Comparison of ENCODE assay signal across 1 cellular context in the genomic region with DNA sequence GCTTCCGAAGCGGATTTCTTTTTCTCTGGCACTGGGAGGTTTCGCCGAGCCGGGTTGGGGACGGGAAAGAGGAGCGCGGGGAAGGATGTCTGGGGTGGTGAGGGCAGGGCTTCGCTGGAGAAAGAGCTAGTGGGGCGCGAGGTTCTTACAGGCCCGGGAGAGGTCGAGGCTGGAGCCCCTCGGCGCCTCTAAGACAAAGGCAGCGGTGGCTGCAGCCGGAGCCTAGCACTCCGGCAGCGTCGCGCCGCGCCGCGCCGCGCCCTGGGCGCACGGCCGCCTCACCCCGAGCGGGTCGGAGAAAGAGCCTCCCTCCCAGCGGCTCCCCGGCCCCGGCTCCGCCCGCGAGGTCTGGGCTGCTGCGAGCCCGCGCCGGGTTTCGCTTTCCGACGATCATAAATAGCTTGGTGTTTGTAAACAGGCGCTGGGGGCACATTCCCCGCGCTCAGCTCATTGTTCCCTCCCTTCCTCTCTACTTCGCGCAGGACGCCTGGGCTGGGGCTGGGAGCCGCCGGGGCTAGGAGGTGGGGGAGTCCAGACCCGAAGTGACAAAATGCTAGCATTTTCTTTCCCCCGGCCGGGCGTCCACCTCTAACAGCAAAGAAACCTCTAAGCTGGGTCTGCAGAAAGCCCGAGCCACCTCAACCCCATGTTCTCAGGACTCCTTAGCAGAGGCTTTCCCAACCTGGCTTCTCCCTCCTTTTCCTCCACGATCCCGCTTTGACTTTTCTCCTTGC.
TF ChIP-seq lines count a peak whose summit lies in the region.

No MANE protein-coding gene starts in this region.

TF ChIP-seq in WTC11, 78 proteins besides CTCF, POLR2A, EP300 and RAD21 (continued from another document):
- TF ChIP-seq, protein P1, sequence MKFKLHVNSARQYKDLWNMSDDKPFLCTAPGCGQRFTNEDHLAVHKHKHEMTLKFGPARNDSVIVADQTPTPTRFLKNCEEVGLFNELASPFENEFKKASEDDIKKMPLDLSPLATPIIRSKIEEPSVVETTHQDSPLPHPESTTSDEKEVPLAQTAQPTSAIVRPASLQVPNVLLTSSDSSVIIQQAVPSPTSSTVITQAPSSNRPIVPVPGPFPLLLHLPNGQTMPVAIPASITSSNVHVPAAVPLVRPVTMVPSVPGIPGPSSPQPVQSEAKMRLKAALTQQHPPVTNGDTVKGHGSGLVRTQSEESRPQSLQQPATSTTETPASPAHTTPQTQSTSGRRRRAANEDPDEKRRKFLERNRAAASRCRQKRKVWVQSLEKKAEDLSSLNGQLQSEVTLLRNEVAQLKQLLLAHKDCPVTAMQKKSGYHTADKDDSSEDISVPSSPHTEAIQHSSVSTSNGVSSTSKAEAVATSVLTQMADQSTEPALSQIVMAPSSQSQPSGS (CRISPR knock-in tag; IDR thresholded peaks at IDR 0.05; ENCODE audit: borderline replicate concordance, low read depth) = no peak
- TF ChIP-seq NFYB (CRISPR knock-in tag; conservative IDR thresholded peaks at IDR 0.05; ENCODE audit: low read depth) = no peak
- no peak for TF ChIP-seq FOXJ3 (CRISPR knock-in tag; IDR thresholded peaks at IDR 0.05; ENCODE audit: borderline replicate concordance)
- TF ChIP-seq, protein P2, sequence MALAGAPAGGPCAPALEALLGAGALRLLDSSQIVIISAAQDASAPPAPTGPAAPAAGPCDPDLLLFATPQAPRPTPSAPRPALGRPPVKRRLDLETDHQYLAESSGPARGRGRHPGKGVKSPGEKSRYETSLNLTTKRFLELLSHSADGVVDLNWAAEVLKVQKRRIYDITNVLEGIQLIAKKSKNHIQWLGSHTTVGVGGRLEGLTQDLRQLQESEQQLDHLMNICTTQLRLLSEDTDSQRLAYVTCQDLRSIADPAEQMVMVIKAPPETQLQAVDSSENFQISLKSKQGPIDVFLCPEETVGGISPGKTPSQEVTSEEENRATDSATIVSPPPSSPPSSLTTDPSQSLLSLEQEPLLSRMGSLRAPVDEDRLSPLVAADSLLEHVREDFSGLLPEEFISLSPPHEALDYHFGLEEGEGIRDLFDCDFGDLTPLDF (CRISPR knock-in tag; IDR thresholded peaks at IDR 0.05) = no peak
